Comparison of ENCODE assay signal across 19 cellular contexts in genomic region chr10:72630144-72630543, GRCh38. TPM values are rescaled to one million over a fixed set of nuclear protein-coding genes. Genes with fewer than 3 reads are reported as not detected.
DNase-seq lines count a peak whose midpoint lies in the region; ATAC-seq and TF ChIP-seq lines count a peak whose summit lies in the region.
"Had no signal": no experiment of that assay in that cellular context is flagged by ENCODE, and none has a peak within 500 bp of the region (broad histone marks: within the 10 kb centered on the region; RNA-seq: fewer than 3 reads in every experiment).

No MANE protein-coding gene starts in this region.

- peaks cover 8% of the 10 kb centered on the region for H3K4me1 ChIP-seq in psoas muscle
- peaks cover 2% of the 10 kb centered on the region for H3K4me1 ChIP-seq in vagina

- TF ChIP-seq POLR2A in vagina (IDR thresholded peaks at IDR 0.05): no peak

- ATAC-seq in psoas muscle: no peak
- ATAC-seq: A549 had no signal

- TF ChIP-seq CTCF in LNCaP clone FGC (IDR thresholded peaks at IDR 0.05; ENCODE audit: control insufficient read depth, extremely low read depth, insufficient read depth) (no peak), VCaP (conservative IDR thresholded peaks at IDR 0.05) (no peak), psoas muscle (IDR thresholded peaks at IDR 0.05) (no peak), vagina (IDR thresholded peaks at IDR 0.05) (no peak)

- H3K36me3 ChIP-seq in psoas muscle (ENCODE audit: insufficient read depth in 1 of 2, low read depth in 1 of 2): no peaks in the 10 kb centered on the region
- no peaks in the 10 kb centered on the region for H3K36me3 ChIP-seq in vagina
- H3K36me3 ChIP-seq: BE2C; BLaER1 treated with 17β-estradiol and CSF1 and Interleukin-3, amounts not matched to agents 10 nM and 100 nM; HAP-1 had no signal

- H3K9me3 ChIP-seq in psoas muscle (no peaks in the 10 kb centered on the region), vagina (no peaks in the 10 kb centered on the region)
- H3K9me3 ChIP-seq: A549; BLaER1 treated with 17β-estradiol and CSF1 and Interleukin-3, amounts not matched to agents 10 nM and 100 nM; HAP-1 had no signal

- peak; percentile 88 for DNase-seq in LNCaP clone FGC (ENCODE audit: low read depth)
- no peak for DNase-seq in psoas muscle
- no peak for DNase-seq in vagina (ENCODE audit: extremely low spot score in 2 of 2)
- DNase-seq in germinal center (ENCODE audit: low spot score): no peak
- no peak for DNase-seq in DMS79 (lab: John Stamatoyannopoulos, UW)
- DNase-seq: 8988T; ACHN; AML-193; BE2C; CD4-positive, alpha-beta T cell; CD8-positive, alpha-beta memory T cell; DMS 273 treated with DMSO at 0.1 percent for 48 hours; DMS79 treated with DMSO at 0.1 percent for 48 hours; GF-D8; GOT3 had no signal

- intact Hi-C loops in psoas muscle (cut with DNase I): no loop called here
- intact Hi-C loops in vagina (cut with DNase I): no loop called here

- H3K27ac ChIP-seq in VCaP (peak overlapping the region; percentile 36), psoas muscle (peak overlapping the region; percentile 1), vagina (no peak overlapping the region)
- H3K27ac ChIP-seq: A549; BLaER1 treated with 17β-estradiol and CSF1 and Interleukin-3, amounts not matched to agents 10 nM and 100 nM had no signal

- no peaks in the 10 kb centered on the region for H3K27me3 ChIP-seq in psoas muscle (ENCODE audit: insufficient read depth in 3 of 3, low read length in 2 of 3)
- H3K27me3 ChIP-seq in vagina: no peaks in the 10 kb centered on the region
- H3K27me3 ChIP-seq: BE2C; BLaER1 treated with 17β-estradiol and CSF1 and Interleukin-3, amounts not matched to agents 10 nM and 100 nM had no signal

- H3K4me3 ChIP-seq in LNCaP clone FGC (ENCODE audit: low read depth, low read length): no peak overlapping the region
- no peak overlapping the region for H3K4me3 ChIP-seq in psoas muscle
- H3K4me3 ChIP-seq in vagina: no peak overlapping the region
- H3K4me3 ChIP-seq: A549; BLaER1 treated with 17β-estradiol and CSF1 and Interleukin-3, amounts not matched to agents 10 nM and 100 nM; HAP-1 had no signal

- 67 to 81% (median 79%) methylated on average over 2 of the region's 2 CpGs for WGBS in psoas muscle, 3 donors

RNA-seq across cellular contexts. Expression of gene MICU1, which starts 4.3 kb away (rescaled TPM):
- total RNA-seq in psoas muscle (10 to 100 TPM; 37.3 to 57.8 (median 46.6) TPM), vagina (29.2 TPM)
- 10 to 100 TPM; 31.0 to 34.8 (median 33.5) TPM for polyA plus RNA-seq in psoas muscle
